8 cellular contexts compared by ENCODE assay signal in the genomic region with DNA sequence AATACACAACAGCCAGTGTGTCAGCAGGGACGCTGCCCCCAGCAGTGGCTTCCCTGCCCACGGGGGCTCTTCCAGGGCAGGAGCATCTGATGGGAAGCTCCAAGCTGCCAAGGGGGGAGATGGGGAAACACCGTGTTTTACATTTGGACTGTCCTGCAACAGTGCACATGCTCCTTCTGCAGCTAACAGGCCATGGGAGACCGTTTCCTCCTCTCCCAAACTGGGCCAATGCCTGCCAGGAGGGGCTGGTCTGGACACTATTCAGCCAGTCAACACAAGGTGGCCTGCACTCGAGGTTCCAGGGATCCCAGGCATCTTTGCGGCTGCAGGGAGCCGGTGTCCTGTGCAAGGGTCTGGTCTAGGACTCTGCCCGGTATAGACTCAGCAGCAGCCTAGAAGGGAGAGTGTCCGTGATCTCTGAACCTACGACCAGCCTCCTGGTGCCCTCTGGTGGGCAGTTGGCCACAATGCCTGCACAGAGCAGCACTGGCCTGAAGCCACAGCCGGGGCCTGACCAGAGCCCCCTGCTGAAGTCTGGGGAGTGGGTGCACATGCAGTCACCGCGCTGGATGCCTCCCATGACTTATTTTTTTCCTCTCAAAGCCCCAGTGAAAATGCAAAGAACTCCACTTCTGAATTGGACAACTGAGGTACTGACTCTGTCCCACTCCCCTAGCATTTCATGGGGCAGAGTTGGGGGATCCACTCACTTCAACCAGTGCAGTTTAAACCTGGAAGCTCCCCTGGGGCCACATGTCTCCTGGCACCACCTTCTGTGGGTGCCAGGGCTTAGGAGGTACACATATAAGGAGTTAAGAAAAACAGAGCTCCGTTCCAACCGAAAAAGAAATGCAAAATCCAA. TPM values are rescaled to one million over a fixed set of nuclear protein-coding genes. Genes with fewer than 3 reads are reported as not detected.
DNase-seq lines count a peak whose midpoint lies in the region; ATAC-seq and TF ChIP-seq lines count a peak whose summit lies in the region.

No MANE protein-coding gene starts in this region.

- intact Hi-C loops in Caco-2 (cut with micrococcal nuclease; ENCODE audit: unreplicated experiment): loop anchor here (10.0 kb wide), 1 partner anchor 61 kb away; no protein-coding TSS in a partner anchor

- H3K9me3 ChIP-seq in Caco-2 (no peaks in the 10 kb centered on the region), HEK293 (ENCODE audit: control insufficient read depth, insufficient read depth, low read depth, low read length) (no peaks in the 10 kb centered on the region), OCI-LY3 (ENCODE audit: insufficient read depth, low read length) (no peaks in the 10 kb centered on the region), parathyroid adenoma (ENCODE audit: control insufficient read depth, low read length) (no peaks in the 10 kb centered on the region)

- BruUV-seq in Caco-2 (replicated peaks; lab: Mats Ljungman, UMichigan): no TSS peak

- H2AFZ ChIP-seq in OCI-LY3 (ENCODE audit: low read depth, low read length): no peak overlapping the region
- H2AFZ ChIP-seq in parathyroid adenoma: no peak overlapping the region

- no peaks in the 10 kb centered on the region for H3K27me3 ChIP-seq in Caco-2 (replicated peaks; ENCODE audit: control insufficient read depth, insufficient read depth, low read length)
- no peaks in the 10 kb centered on the region for H3K27me3 ChIP-seq in OCI-LY3 (ENCODE audit: low read depth, low read length)
- H3K27me3 ChIP-seq in parathyroid adenoma (ENCODE audit: control insufficient read depth, insufficient read depth, low read length): no peaks in the 10 kb centered on the region

- peaks cover 58% of the 10 kb centered on the region for H3K36me3 Mint-ChIP-seq in Caco-2 (ENCODE audit: insufficient read depth, unreplicated experiment)

- H3K4me1 Mint-ChIP-seq in Caco-2 (ENCODE audit: low read depth, unreplicated experiment): no peaks in the 10 kb centered on the region

- no peaks in the 10 kb centered on the region for H3K27me3 Mint-ChIP-seq in Caco-2 (ENCODE audit: insufficient read depth, unreplicated experiment)

- no peak overlapping the region for H3K4me2 ChIP-seq in OCI-LY3 (ENCODE audit: low read length)
- no peak overlapping the region for H3K4me2 ChIP-seq in parathyroid adenoma (ENCODE audit: low read length)

- no peak overlapping the region for H3K4me3 ChIP-seq in Caco-2 (ENCODE audit: low read depth, low read length)
- H3K4me3 ChIP-seq in HEK293 (ENCODE audit: low read depth, low read length): no peak overlapping the region
- H3K4me3 ChIP-seq in OCI-LY3 (ENCODE audit: low read length): no peak overlapping the region
- no peak overlapping the region for H3K4me3 ChIP-seq in parathyroid adenoma (ENCODE audit: low read depth, low read length)

- H3K9ac ChIP-seq in OCI-LY3 (ENCODE audit: low read length) (no peak overlapping the region), parathyroid adenoma (no peak overlapping the region)

- H3K79me2 ChIP-seq in OCI-LY3 (ENCODE audit: low read length) (peaks cover 9% of the 10 kb centered on the region; the same call in 1 of the 2 replicates), parathyroid adenoma (no peaks in the 10 kb centered on the region)

- peaks cover 4% of the 10 kb centered on the region; the same call in 1 of the 2 replicates for H3K36me3 ChIP-seq in Caco-2 (ENCODE audit: control insufficient read depth, insufficient read depth, low read length)
- H3K36me3 ChIP-seq in HEK293 (ENCODE audit: control insufficient read depth in 2 of 2, insufficient read depth in 1 of 2, low read length in 2 of 2): peaks cover under 1 to 54% of the 10 kb centered on the region in 2 experiments; a peak in 2 of 3 replicates
- H3K36me3 ChIP-seq in OCI-LY3 (replicated peaks; ENCODE audit: low read depth, low read length): peaks cover 14% of the 10 kb centered on the region
- H3K36me3 ChIP-seq in parathyroid adenoma (ENCODE audit: control insufficient read depth, insufficient read depth, low read length): no peaks in the 10 kb centered on the region

- no peak overlapping the region for H3K27ac ChIP-seq in HEK293 (ENCODE audit: extremely low read depth, low read depth, low read length)
- H3K27ac ChIP-seq in OCI-LY3 (ENCODE audit: low read length): no peak overlapping the region
- H3K27ac ChIP-seq in parathyroid adenoma: no peak overlapping the region

- H3K9me3 Mint-ChIP-seq in Caco-2 (ENCODE audit: unreplicated experiment): no peaks in the 10 kb centered on the region

- H3K4me3 Mint-ChIP-seq in Caco-2 (ENCODE audit: unreplicated experiment): no peak overlapping the region

- H3K27ac Mint-ChIP-seq in Caco-2 (ENCODE audit: unreplicated experiment): no peak overlapping the region

- DNase-seq in Caco-2 (peak; percentile 66 to 78), glomerular visceral epithelial cell (ENCODE audit: extremely low spot score) (peak; percentile 69), NCI-H2107 (lab: John Stamatoyannopoulos, UW) (no peak)
- DNase-seq in activated naive CD4-positive, alpha-beta T cell treated with Interleukin-2 at 50 U/mL for 16 hours: peak; percentile 30

- peaks cover 16% of the 10 kb centered on the region for H4K20me1 ChIP-seq in OCI-LY3 (ENCODE audit: insufficient read depth, low read length)

- CTCF ChIA-PET in Caco-2 (lab: Charles Lee) (no interaction called here), HEK293 (lab: Yijun Ruan, JAX) (interaction anchor here (0.6 to 2.2 kb wide), 18 partner anchors 10 to 1258 kb away, joined by 3 to 8 read pairs (median 4); no protein-coding TSS in a partner anchor)

- H3K4me1 ChIP-seq in Caco-2 (no peaks in the 10 kb centered on the region), HEK293 (ENCODE audit: control insufficient read depth, insufficient read depth, low read length) (no peaks in the 10 kb centered on the region), OCI-LY3 (ENCODE audit: low read length) (peaks cover 5% of the 10 kb centered on the region), parathyroid adenoma (no peaks in the 10 kb centered on the region)

- POLR2A ChIA-PET in Caco-2 (lab: Charles Lee) (no interaction called here), HEK293 (lab: Yijun Ruan, JAX) (interaction anchor here (1.3 kb wide), 1 partner anchor 40 kb away, joined by 3 read pairs; no protein-coding TSS in a partner anchor)

- ATAC-seq in GM18861 (IDR thresholded peaks at IDR 0.05; ENCODE audit: unreplicated experiment): no peak

- TF ChIP-seq CTCF in Caco-2 (IDR thresholded peaks at IDR 0.05; ENCODE audit: insufficient read depth in 1 of 2, low read depth in 1 of 2, low read length in 1 of 2, severe bottlenecking in 1 of 2, unreplicated experiment in 1 of 2) (peak; percentile 53 to 76), HEK293 (tag by site-specific recombination; IDR thresholded peaks at IDR 0.05) (peak; percentile 91), OCI-LY3 (IDR thresholded peaks at IDR 0.05; ENCODE audit: low read depth, low read length) (peak; percentile 54), parathyroid adenoma (IDR thresholded peaks at IDR 0.05) (peak; percentile 62)

TF ChIP-seq in HEK293, 187 proteins besides CTCF, POLR2A, EP300 and RAD21 (continues in another document):
- TF ChIP-seq PRDM10 (tag by site-specific recombination; IDR thresholded peaks at IDR 0.05) (peak; percentile 60; the same call in 1 of the 2 replicates), ZBTB48 (tag by site-specific recombination; IDR thresholded peaks at IDR 0.05) (peak; percentile 33; the same call in 1 of the 2 replicates), MYNN (tag by site-specific recombination; IDR thresholded peaks at IDR 0.05; ENCODE audit: borderline replicate concordance) (no peak), ZNF768 (tag by site-specific recombination; IDR thresholded peaks at IDR 0.05) (no peak), ZNF391 (tag by site-specific recombination; IDR thresholded peaks at IDR 0.05; ENCODE audit: borderline replicate concordance, low read depth) (no peak), RBAK (tag by site-specific recombination; IDR thresholded peaks at IDR 0.05) (no peak), KLF1 (tag by site-specific recombination; IDR thresholded peaks at IDR 0.05) (no peak), ZNF416 (tag by site-specific recombination; IDR thresholded peaks at IDR 0.05) (no peak)
- TF ChIP-seq, protein P1, sequence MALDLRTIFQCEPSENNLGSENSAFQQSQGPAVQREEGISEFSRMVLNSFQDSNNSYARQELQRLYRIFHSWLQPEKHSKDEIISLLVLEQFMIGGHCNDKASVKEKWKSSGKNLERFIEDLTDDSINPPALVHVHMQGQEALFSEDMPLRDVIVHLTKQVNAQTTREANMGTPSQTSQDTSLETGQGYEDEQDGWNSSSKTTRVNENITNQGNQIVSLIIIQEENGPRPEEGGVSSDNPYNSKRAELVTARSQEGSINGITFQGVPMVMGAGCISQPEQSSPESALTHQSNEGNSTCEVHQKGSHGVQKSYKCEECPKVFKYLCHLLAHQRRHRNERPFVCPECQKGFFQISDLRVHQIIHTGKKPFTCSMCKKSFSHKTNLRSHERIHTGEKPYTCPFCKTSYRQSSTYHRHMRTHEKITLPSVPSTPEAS (tag by site-specific recombination; IDR thresholded peaks at IDR 0.05): no peak

RNA-seq across cellular contexts. Expression of gene RCC2, which starts 33.3 kb away (rescaled TPM):
- 101 and 103 TPM in 2 replicates for total RNA-seq in Caco-2 (2022)

RNA-seq across cellular contexts. Expression of gene PADI6, which starts 34.1 kb away (rescaled TPM):
- not detected in 2 replicates for total RNA-seq in Caco-2 (2022)
